In the genomic region with DNA sequence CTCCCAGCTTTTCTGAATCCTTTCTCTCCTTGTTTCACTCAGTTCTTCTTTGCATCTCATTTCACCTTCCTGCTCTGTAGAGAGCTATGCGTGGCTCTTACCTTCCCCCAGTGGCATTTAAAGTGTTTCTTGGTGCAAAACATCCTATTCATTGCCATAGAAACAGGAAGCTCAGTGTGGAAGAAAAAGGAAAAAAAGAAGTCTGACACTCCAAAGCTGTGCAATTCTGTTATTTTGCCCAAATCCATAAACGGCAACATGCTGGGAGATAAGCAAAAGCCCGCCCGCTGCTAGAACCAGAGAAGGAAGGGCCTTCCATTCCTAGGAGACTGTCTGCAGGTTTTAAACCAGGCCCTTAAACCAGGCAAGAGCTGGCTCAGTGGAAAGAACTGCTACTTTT, we compare ENCODE assay signal across 1 cellular context.
TF ChIP-seq lines count a peak whose summit lies in the region.

No MANE protein-coding gene starts in this region.

TF ChIP-seq in HepG2, 621 proteins besides CTCF, POLR2A, EP300 and RAD21 (continued from another document):
- TF ChIP-seq, protein P1, sequence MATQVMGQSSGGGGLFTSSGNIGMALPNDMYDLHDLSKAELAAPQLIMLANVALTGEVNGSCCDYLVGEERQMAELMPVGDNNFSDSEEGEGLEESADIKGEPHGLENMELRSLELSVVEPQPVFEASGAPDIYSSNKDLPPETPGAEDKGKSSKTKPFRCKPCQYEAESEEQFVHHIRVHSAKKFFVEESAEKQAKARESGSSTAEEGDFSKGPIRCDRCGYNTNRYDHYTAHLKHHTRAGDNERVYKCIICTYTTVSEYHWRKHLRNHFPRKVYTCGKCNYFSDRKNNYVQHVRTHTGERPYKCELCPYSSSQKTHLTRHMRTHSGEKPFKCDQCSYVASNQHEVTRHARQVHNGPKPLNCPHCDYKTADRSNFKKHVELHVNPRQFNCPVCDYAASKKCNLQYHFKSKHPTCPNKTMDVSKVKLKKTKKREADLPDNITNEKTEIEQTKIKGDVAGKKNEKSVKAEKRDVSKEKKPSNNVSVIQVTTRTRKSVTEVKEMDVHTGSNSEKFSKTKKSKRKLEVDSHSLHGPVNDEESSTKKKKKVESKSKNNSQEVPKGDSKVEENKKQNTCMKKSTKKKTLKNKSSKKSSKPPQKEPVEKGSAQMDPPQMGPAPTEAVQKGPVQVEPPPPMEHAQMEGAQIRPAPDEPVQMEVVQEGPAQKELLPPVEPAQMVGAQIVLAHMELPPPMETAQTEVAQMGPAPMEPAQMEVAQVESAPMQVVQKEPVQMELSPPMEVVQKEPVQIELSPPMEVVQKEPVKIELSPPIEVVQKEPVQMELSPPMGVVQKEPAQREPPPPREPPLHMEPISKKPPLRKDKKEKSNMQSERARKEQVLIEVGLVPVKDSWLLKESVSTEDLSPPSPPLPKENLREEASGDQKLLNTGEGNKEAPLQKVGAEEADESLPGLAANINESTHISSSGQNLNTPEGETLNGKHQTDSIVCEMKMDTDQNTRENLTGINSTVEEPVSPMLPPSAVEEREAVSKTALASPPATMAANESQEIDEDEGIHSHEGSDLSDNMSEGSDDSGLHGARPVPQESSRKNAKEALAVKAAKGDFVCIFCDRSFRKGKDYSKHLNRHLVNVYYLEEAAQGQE (IDR thresholded peaks at IDR 0.05; ENCODE audit: borderline replicate concordance in 1 of 2, low read depth in 1 of 2, low read length in 2 of 2): no peak
- TF ChIP-seq, protein P2, sequence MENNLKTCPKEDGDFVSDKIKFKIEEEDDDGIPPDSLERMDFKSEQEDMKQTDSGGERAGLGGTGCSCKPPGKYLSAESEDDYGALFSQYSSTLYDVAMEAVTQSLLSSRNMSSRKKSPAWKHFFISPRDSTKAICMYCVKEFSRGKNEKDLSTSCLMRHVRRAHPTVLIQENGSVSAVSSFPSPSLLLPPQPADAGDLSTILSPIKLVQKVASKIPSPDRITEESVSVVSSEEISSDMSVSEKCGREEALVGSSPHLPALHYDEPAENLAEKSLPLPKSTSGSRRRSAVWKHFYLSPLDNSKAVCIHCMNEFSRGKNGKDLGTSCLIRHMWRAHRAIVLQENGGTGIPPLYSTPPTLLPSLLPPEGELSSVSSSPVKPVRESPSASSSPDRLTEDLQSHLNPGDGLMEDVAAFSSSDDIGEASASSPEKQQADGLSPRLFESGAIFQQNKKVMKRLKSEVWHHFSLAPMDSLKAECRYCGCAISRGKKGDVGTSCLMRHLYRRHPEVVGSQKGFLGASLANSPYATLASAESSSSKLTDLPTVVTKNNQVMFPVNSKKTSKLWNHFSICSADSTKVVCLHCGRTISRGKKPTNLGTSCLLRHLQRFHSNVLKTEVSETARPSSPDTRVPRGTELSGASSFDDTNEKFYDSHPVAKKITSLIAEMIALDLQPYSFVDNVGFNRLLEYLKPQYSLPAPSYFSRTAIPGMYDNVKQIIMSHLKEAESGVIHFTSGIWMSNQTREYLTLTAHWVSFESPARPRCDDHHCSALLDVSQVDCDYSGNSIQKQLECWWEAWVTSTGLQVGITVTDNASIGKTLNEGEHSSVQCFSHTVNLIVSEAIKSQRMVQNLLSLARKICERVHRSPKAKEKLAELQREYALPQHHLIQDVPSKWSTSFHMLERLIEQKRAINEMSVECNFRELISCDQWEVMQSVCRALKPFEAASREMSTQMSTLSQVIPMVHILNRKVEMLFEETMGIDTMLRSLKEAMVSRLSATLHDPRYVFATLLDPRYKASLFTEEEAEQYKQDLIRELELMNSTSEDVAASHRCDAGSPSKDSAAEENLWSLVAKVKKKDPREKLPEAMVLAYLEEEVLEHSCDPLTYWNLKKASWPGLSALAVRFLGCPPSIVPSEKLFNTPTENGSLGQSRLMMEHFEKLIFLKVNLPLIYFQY (CRISPR knock-in tag; IDR thresholded peaks at IDR 0.05; ENCODE audit: borderline replicate concordance): no peak
- TF ChIP-seq ZNF44 (CRISPR knock-in tag; IDR thresholded peaks at IDR 0.05) (no peak), ZHX1 (CRISPR knock-in tag; IDR thresholded peaks at IDR 0.05; ENCODE audit: low read depth) (no peak)
